Comparison of ENCODE assay signal across 8 cellular contexts in genomic region chr19:16041571-16042386, GRCh38. TPM values are rescaled to one million over a fixed set of nuclear protein-coding genes. Genes with fewer than 3 reads are reported as not detected.
DNase-seq lines count a peak whose midpoint lies in the region; ATAC-seq, FAIRE-seq and TF ChIP-seq lines count a peak whose summit lies in the region.

No MANE protein-coding gene starts in this region.

- peak overlapping the region in 1 of 2 donors; percentile 50 for H3K27ac ChIP-seq in coronary artery

- ATAC-seq in HG03460 (IDR thresholded peaks at IDR 0.05; ENCODE audit: unreplicated experiment): no peak

- peak; percentile 78 for DNase-seq in 8988T
- peak; percentile 76 for DNase-seq in GM12892 (ENCODE audit: insufficient read length)
- DNase-seq in NCI-H2227 (lab: John Stamatoyannopoulos, UW; ENCODE audit: unreplicated experiment): peak; percentile 80
- peak; percentile 74 for DNase-seq in activated CD4-positive, alpha-beta T cell treated with anti-CD3 and anti-CD28 coated beads, Interleukin-2, amount 50 U/mL, for 1 hour
- peak; percentile 86 for DNase-seq in coronary artery (ENCODE audit: low spot score)
- peak; percentile 76 to 97 for DNase-seq in lower leg skin (ENCODE audit: low spot score in 2 of 2)
- DNase-seq in stimulated activated CD4-positive, alpha-beta T cell treated with anti-CD3 and anti-CD28 coated beads, Interleukin-4, amount 100 ng/mL, for 48 hours (ENCODE audit: low read depth in 2 of 2): peak; percentile 67 to 81

- TF ChIP-seq CTCF in coronary artery (IDR thresholded peaks at IDR 0.05) (peak; percentile 95), lower leg skin (IDR thresholded peaks at IDR 0.05) (peak in 1 of 3 donors; percentile 86)

- intact Hi-C loops in lower leg skin (cut with DNase I; ENCODE audit: low total_unique reads): loop anchor here (5.0 kb wide), 1 partner anchor 146 kb away; the partner anchor contains the start of gene FAM32A

- TF ChIP-seq POLR2A in GM12892 (IDR thresholded peaks at IDR 0.05; ENCODE audit: low read depth, low read length): no peak
- TF ChIP-seq POLR2A in lower leg skin (IDR thresholded peaks at IDR 0.05): no peak

- H3K4me3 ChIP-seq in coronary artery: peak overlapping the region; percentile 41
- H3K4me3 ChIP-seq in lower leg skin (ENCODE audit: low read depth, poor library complexity, severe bottlenecking): no peak overlapping the region

- peak; percentile 5 for FAIRE-seq in GM12892 (lab: Jason Lieb, UNC)

- WGBS in lower leg skin, 2 donors: 19 to 21% methylated on average over 29 of the region's 29 CpGs

RNA-seq across cellular contexts. Expression of gene TPM4, which starts 34.5 kb away (rescaled TPM):
- 494 TPM for polyA plus RNA-seq in GM12892 (2012; ENCODE audit: missing spikeins)
- total RNA-seq in lower leg skin: 100 to 1,000 TPM; 217 to 303 (median 267) TPM
